Comparison of ENCODE assay signal across 9 cellular contexts in the genomic region with DNA sequence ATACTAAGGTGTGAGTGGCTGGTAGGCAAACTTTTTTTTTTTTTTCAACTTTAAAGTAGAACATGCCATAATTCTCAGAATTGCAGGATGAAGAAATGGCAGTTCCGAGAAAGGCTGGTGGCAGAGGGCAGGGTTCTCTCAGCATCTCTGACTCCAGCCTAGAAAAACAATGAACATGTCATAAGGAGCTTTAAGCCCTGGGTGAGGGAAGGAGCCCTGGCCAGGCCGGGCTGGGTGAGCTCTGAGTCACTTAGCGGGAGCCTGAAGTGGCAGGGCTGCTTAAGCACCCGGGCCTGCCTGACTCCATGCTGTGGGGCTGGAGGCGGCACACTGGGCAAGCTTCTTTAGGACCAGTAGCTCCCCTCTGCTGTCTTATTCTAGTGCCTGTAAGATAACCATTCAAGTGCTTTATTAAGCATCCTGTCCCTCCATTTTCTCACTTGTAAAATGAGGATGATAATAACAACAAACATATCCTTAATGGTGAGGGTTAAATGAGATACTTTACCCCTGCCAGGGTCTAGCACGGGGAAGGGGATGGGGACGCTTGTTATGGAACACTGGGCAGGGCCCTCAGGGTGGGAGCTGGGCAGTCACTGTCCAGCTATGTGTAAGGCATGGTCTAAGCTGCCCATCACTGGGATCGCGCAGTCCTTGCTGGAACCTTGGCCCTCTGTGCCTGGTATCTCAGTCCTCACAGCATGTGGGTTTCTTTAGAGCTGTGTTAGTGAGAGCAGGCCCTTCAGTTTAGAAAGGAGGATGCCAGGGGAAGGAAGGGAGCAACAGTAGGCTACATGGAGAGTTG. TPM values are rescaled to one million over a fixed set of nuclear protein-coding genes. Genes with fewer than 3 reads are reported as not detected.
DNase-seq lines count a peak whose midpoint lies in the region; ATAC-seq, FAIRE-seq and TF ChIP-seq lines count a peak whose summit lies in the region.
"Had no signal": no experiment of that assay in that cellular context is flagged by ENCODE, and none has a peak within 500 bp of the region (broad histone marks: within the 10 kb centered on the region; RNA-seq: fewer than 3 reads in every experiment).

No MANE protein-coding gene starts in this region.

- intact Hi-C loops in K562 (cut with micrococcal nuclease): no loop called here

- peak; percentile 87 for DNase-seq in GM03348 (ENCODE audit: low spot score)
- peak in 3 of 4 experiments; percentile 7 to 65 (median 62) for DNase-seq in K562 (ENCODE audit: extremely low read depth in 1 of 4, low spot score in 3 of 4)
- no peak for DNase-seq in omental fat pad (ENCODE audit: low spot score)
- no peak for DNase-seq in NCI-H2196 treated with DMSO at 0.1 percent for 48 hours (lab: John Stamatoyannopoulos, UW; ENCODE audit: unreplicated experiment)
- DNase-seq: left colon, NCI-H69 had no signal

- no peak for TF ChIP-seq RAD21 in K562 (CRISPR knock-in tag; conservative IDR thresholded peaks at IDR 0.05 in 1 of 2, IDR thresholded peaks at IDR 0.05 in 1 of 2)

- no peaks in the 10 kb centered on the region for H3K9me3 ChIP-seq in OCI-LY1 (ENCODE audit: low read length)
- H3K9me3 ChIP-seq in K562 (replicated peaks; ENCODE audit: control insufficient read depth, insufficient read depth, low read depth, low read length): no peaks in the 10 kb centered on the region

- H3K4me1 ChIP-seq in OCI-LY1 (ENCODE audit: insufficient read depth, low read length, severe bottlenecking) (peaks cover 71% of the 10 kb centered on the region), K562 (replicated peaks in 1 of 2; ENCODE audit: control insufficient read depth in 2 of 2, insufficient read depth in 2 of 2, low read length in 2 of 2) (peaks cover 36 to 51% of the 10 kb centered on the region in 2 experiments; a peak in 4 of 5 replicates)

- H4K20me1 ChIP-seq in OCI-LY1 (ENCODE audit: insufficient read depth, low read length) (no peaks in the 10 kb centered on the region), K562 (replicated peaks; ENCODE audit: control insufficient read depth, insufficient read depth, low read length) (peaks cover 15% of the 10 kb centered on the region; the same call in 1 of the 2 replicates)

- no peaks in the 10 kb centered on the region; the same call in 1 of the 2 replicates for H3F3A ChIP-seq in OCI-LY1 (ENCODE audit: insufficient read depth, low read length)

- H3K9me2 ChIP-seq in OCI-LY1 (ENCODE audit: low read depth, low read length): no peaks in the 10 kb centered on the region

- H3K36me3 ChIP-seq in OCI-LY1 (ENCODE audit: insufficient read depth, low read length): peaks cover 30% of the 10 kb centered on the region; the same call in 1 of the 2 replicates
- H3K36me3 ChIP-seq in K562 (ENCODE audit: control insufficient read depth, insufficient read depth, low read length): peaks cover 46% of the 10 kb centered on the region

- no peak for FAIRE-seq in K562 (lab: Jason Lieb, UNC)

- WGBS in K562 (ENCODE audit: insufficient coverage, low coverage, missing lambda C conversion rate): 65% methylated on average over 9 of the region's 9 CpGs

- H2AFZ ChIP-seq in OCI-LY1 (ENCODE audit: low read length) (no peak overlapping the region), K562 (ENCODE audit: low read depth, low read length) (no peak overlapping the region)

- H3K9me1 ChIP-seq in K562 (ENCODE audit: control insufficient read depth, insufficient read depth, low read length): peaks cover 4% of the 10 kb centered on the region

- no peak overlapping the region for H3K4me3 ChIP-seq in OCI-LY1 (ENCODE audit: low read depth, low read length, poor library complexity, severe bottlenecking)
- H3K4me3 ChIP-seq in K562: no peak overlapping the region

- CTCF ChIA-PET in K562 (lab: Yijun Ruan, JAX; ENCODE audit: low intra/inter-chr PET ratio): no interaction called here

- no peak for TF ChIP-seq POLR2A in K562 (conservative IDR thresholded peaks at IDR 0.05)

- TF ChIP-seq CTCF in OCI-LY1 (IDR thresholded peaks at IDR 0.05; ENCODE audit: low read length): no peak
- no peak for TF ChIP-seq CTCF in K562 (IDR thresholded peaks at IDR 0.05 in 2 of 3, conservative IDR thresholded peaks at IDR 0.05 in 1 of 3; ENCODE audit: insufficient read depth in 2 of 3, low read depth in 1 of 3, low read length in 3 of 3)
- TF ChIP-seq CTCF in omental fat pad (IDR thresholded peaks at IDR 0.05): no peak

- H3K27me3 ChIP-seq in OCI-LY1 (ENCODE audit: insufficient read depth, low read length) (no peaks in the 10 kb centered on the region), K562 (ENCODE audit: control insufficient read depth in 2 of 2, insufficient read depth in 2 of 2, low read length in 2 of 2) (no peaks in the 10 kb centered on the region)

- H3K4me2 ChIP-seq in OCI-LY1 (ENCODE audit: low read length) (peak overlapping the region; percentile 23; the same call in 1 of the 2 replicates), K562 (ENCODE audit: insufficient read depth, low read length) (peak overlapping the region; percentile 49)

- ATAC-seq in K562 (peak; percentile 34), omental fat pad (ENCODE audit: low FRiP score) (peak; percentile 69), GM21529 (IDR thresholded peaks at IDR 0.05; ENCODE audit: unreplicated experiment) (no peak), HG03139 (IDR thresholded peaks at IDR 0.05; ENCODE audit: unreplicated experiment) (no peak)
- ATAC-seq: left colon had no signal

- POLR2A ChIA-PET in K562 (lab: Yijun Ruan, JAX): interaction anchor here (0.6 to 1.8 kb wide), 6 partner anchors 10 to 162 kb away, joined by 3 to 6 read pairs (median 4); no protein-coding TSS in a partner anchor

- no TSS peak for BruUV-seq in K562 (replicated peaks; lab: Mats Ljungman, UMichigan)

- H3K9ac ChIP-seq in OCI-LY1 (ENCODE audit: low read length) (peak overlapping the region; percentile 34; the same call in 1 of the 2 replicates), K562 (ENCODE audit: insufficient read depth in 1 of 2, low read depth in 2 of 2, low read length in 2 of 2) (no peak overlapping the region; a peak in 1 of 4 replicates)

- H3K27ac ChIP-seq in OCI-LY1 (ENCODE audit: low read depth, low read length, poor library complexity, severe bottlenecking) (peak overlapping the region; percentile 96), K562 (ENCODE audit: extremely low read depth, low read depth, low read length) (0 out of 3 replicates have a peak overlapping the region, but pooled peaks have one; percentile 12)

- in situ Hi-C loops in K562 (cut with MboI): no loop called here

- H3K79me2 ChIP-seq in OCI-LY1 (ENCODE audit: insufficient read depth, low read length): no peaks in the 10 kb centered on the region
- H3K79me2 ChIP-seq in K562 (ENCODE audit: control insufficient read depth, insufficient read depth, low read length): peaks cover 52% of the 10 kb centered on the region

- no peak for TF ChIP-seq EP300 in K562 (IDR thresholded peaks at IDR 0.05; ENCODE audit: low read length)

TF ChIP-seq in K562, 482 proteins besides CTCF, POLR2A, EP300 and RAD21 (continues in another document):
- TF ChIP-seq, protein P1, sequence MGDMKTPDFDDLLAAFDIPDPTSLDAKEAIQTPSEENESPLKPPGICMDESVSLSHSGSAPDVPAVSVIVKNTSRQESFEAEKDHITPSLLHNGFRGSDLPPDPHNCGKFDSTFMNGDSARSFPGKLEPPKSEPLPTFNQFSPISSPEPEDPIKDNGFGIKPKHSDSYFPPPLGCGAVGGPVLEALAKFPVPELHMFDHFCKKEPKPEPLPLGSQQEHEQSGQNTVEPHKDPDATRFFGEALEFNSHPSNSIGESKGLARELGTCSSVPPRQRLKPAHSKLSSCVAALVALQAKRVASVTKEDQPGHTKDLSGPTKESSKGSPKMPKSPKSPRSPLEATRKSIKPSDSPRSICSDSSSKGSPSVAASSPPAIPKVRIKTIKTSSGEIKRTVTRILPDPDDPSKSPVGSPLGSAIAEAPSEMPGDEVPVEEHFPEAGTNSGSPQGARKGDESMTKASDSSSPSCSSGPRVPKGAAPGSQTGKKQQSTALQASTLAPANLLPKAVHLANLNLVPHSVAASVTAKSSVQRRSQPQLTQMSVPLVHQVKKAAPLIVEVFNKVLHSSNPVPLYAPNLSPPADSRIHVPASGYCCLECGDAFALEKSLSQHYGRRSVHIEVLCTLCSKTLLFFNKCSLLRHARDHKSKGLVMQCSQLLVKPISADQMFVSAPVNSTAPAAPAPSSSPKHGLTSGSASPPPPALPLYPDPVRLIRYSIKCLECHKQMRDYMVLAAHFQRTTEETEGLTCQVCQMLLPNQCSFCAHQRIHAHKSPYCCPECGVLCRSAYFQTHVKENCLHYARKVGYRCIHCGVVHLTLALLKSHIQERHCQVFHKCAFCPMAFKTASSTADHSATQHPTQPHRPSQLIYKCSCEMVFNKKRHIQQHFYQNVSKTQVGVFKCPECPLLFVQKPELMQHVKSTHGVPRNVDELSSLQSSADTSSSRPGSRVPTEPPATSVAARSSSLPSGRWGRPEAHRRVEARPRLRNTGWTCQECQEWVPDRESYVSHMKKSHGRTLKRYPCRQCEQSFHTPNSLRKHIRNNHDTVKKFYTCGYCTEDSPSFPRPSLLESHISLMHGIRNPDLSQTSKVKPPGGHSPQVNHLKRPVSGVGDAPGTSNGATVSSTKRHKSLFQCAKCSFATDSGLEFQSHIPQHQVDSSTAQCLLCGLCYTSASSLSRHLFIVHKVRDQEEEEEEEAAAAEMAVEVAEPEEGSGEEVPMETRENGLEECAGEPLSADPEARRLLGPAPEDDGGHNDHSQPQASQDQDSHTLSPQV (IDR thresholded peaks at IDR 0.05): peak; percentile 63
- TF ChIP-seq PHF21A (IDR thresholded peaks at IDR 0.05; ENCODE audit: borderline replicate concordance, low read depth): no peak
- TF ChIP-seq STAT5A (IDR thresholded peaks at IDR 0.05; ENCODE audit: borderline replicate concordance, low read length): peak; percentile 59

RNA-seq across cellular contexts. Expression of a gene that starts 18.4 kb away (rescaled TPM):
- total RNA-seq in K562 (2011; cell fraction: chromatin; rRNA removed; ENCODE audit: low replicate concordance): 54.6 and 73.2 TPM in 2 replicates
- 34.3 and 36.4 TPM in 2 replicates for total RNA-seq in K562 (2011; cell fraction: nucleolus; rRNA removed)
- 49.6 and 69.7 TPM in 2 replicates for total RNA-seq in K562 (2011; cell fraction: nucleoplasm; rRNA removed)
- total RNA-seq in K562 (2014; rRNA removed) (11.3 and 14.5 TPM in 2 replicates), K562 (2014; rRNA removed; fragmentation: Illumina TruSeq; extraction: Trizol) (1.7 and 2.5 TPM in 2 replicates), K562 (2015; rRNA removed; fragmentation: Illumina TruSeq; extraction: Trizol) (3.7 and 4.1 TPM in 2 replicates), K562 (2021) (14.2 and 15.5 TPM in 2 replicates), omental fat pad (10 to 100 TPM; 15.6 to 44.9 (median 23.8) TPM)
- polyA plus RNA-seq in K562 (2011; rRNA removed) (5.3 and 9.2 TPM in 2 replicates), K562 (2014; fragmentation: Illumina TruSeq; extraction: Trizol) (1.1 and 1.4 TPM in 2 replicates), K562 (2014; fragmentation: Nextera tagmentation; extraction: Ambion mirVana) (under 1 TPM; 0.10 to 0.13 TPM), K562 (2014; rRNA removed) (4.6 and 6.9 TPM in 2 replicates)
- 4.6 and 10.2 TPM in 2 replicates for polyA plus RNA-seq in K562 (2011; cell fraction: cytosol; rRNA removed)
- 10.8 and 14.0 TPM in 2 replicates for polyA plus RNA-seq in K562 (2011; cell fraction: nucleus; rRNA removed)
- 7.4 and 21.2 TPM in 2 replicates for polyA plus RNA-seq in K562 (2012)
- polyA minus RNA-seq in K562 (2011; rRNA and poly(A)+ RNA removed): 7.7 and 9.1 TPM in 2 replicates
- polyA minus RNA-seq in K562 (2011; cell fraction: cytosol; rRNA and poly(A)+ RNA removed): 12.8 and 25.8 TPM in 2 replicates
- polyA minus RNA-seq in K562 (2011; cell fraction: nucleus; rRNA and poly(A)+ RNA removed): 13.9 and 32.1 TPM in 2 replicates

Comparison
In these comparisons a context has a peak if more than half of its experiments do, and no peak if none do; other contexts are left out.
1. DNase-seq: peak in GM03348 (single experiment) and K562 (3 of 4); none in omental fat pad (single experiment) and NCI-H2196 treated with DMSO at 0.1 percent for 48 hours (single experiment).
2. ATAC-seq: peak in K562 (single experiment) and omental fat pad (single experiment); none in GM21529 (single experiment) and HG03139 (single experiment).